ENCODE assay signal across 1 cellular context in genomic region chr7:8827329-8827728, GRCh38.
TF ChIP-seq lines count a peak whose summit lies in the region.

No MANE protein-coding gene starts in this region.

TF ChIP-seq in H1, 55 proteins besides CTCF, POLR2A, EP300 and RAD21 (continued from another document):
- TF ChIP-seq CHD7 (IDR thresholded peaks at IDR 0.05; ENCODE audit: insufficient replicate concordance, low read length): no peak
- TF ChIP-seq CTBP2 (IDR thresholded peaks at IDR 0.05; ENCODE audit: borderline replicate concordance, insufficient read depth, insufficient read length, low read length): no peak
- TF ChIP-seq JUND (IDR thresholded peaks at IDR 0.05; ENCODE audit: low read length): no peak
- TF ChIP-seq RFX5 (IDR thresholded peaks at IDR 0.05; ENCODE audit: borderline replicate concordance, low read depth, low read length): no peak
- TF ChIP-seq CREB1 (IDR thresholded peaks at IDR 0.05): no peak
- no peak for TF ChIP-seq PHF8 (conservative IDR thresholded peaks at IDR 0.05; ENCODE audit: low read depth, low read length)
- no peak for TF ChIP-seq NRF1 (IDR thresholded peaks at IDR 0.05; ENCODE audit: low read depth, low read length)
- TF ChIP-seq FOSL1 (IDR thresholded peaks at IDR 0.05; ENCODE audit: insufficient read depth, low read depth, low read length): no peak
- no peak for TF ChIP-seq GABPA (IDR thresholded peaks at IDR 0.05; ENCODE audit: borderline replicate concordance, insufficient read depth, low read length)
